In genomic region chr1:224175615-224176014, GRCh38 we compare ENCODE assay signal across 10 cellular contexts. TPM values are rescaled to one million over a fixed set of nuclear protein-coding genes. Genes with fewer than 3 reads are reported as not detected.
DNase-seq lines count a peak whose midpoint lies in the region; ATAC-seq lines count a peak whose summit lies in the region.
"Had no signal": no experiment of that assay in that cellular context is flagged by ENCODE, and none has a peak within 500 bp of the region (broad histone marks: within the 10 kb centered on the region; RNA-seq: fewer than 3 reads in every experiment).

No MANE protein-coding gene starts in this region.

- no peaks in the 10 kb centered on the region for H3K9me3 ChIP-seq in iPS-18c (ENCODE audit: control insufficient read depth, insufficient read depth, low read length)
- no peaks in the 10 kb centered on the region for H3K9me3 ChIP-seq in effector memory CD4-positive, alpha-beta T cell (ENCODE audit: control insufficient read depth, low read length)

- H3K27ac ChIP-seq in effector memory CD4-positive, alpha-beta T cell (ENCODE audit: insufficient read depth, low read length, poor library complexity, severe bottlenecking): no peak overlapping the region

- peak overlapping the region; percentile 24; the same call in 1 of the 2 replicates for H3K4me3 ChIP-seq in iPS-18c (ENCODE audit: insufficient read depth, low read depth, low read length)
- H3K4me3 ChIP-seq in effector memory CD4-positive, alpha-beta T cell (ENCODE audit: insufficient read depth, low read depth, low read length, poor library complexity, severe bottlenecking): no peak overlapping the region

- peak; percentile 54 for ATAC-seq in activated naive CD8-positive, alpha-beta T cell treated with anti-CD3 and anti-CD28 coated beads, Interleukin-2, amount 10 ng/mL, durations not matched to agents 7 days and 5 days (ENCODE audit: low read depth)
- ATAC-seq in stimulated activated memory B cell treated with anti-CD40 and anti-IgM and Interleukin-4, amounts not matched to agents 10 μg/mL and 1 μg/mL and 100 μg/mL, for 72 hours: no peak
- no peak for ATAC-seq in HG03342 (IDR thresholded peaks at IDR 0.05; ENCODE audit: unreplicated experiment)
- ATAC-seq in GM18498 (IDR thresholded peaks at IDR 0.05; ENCODE audit: unreplicated experiment): no peak

- peaks cover under 1% of the 10 kb centered on the region for H3K4me1 ChIP-seq in effector memory CD4-positive, alpha-beta T cell (ENCODE audit: control insufficient read depth, insufficient read depth, low read length, poor library complexity, severe bottlenecking)

- peak overlapping the region; percentile 61 for H3K27ac Mint-ChIP-seq in activated naive CD8-positive, alpha-beta T cell treated with anti-CD3 and anti-CD28 coated beads, Interleukin-2, amount 10 ng/mL, durations not matched to agents 7 days and 5 days
- H3K27ac Mint-ChIP-seq in stimulated activated memory B cell treated with anti-CD40 and anti-IgM and Interleukin-4, amounts not matched to agents 10 μg/mL and 1 μg/mL and 100 μg/mL, for 72 hours: no peak overlapping the region

- DNase-seq in NCI-H1105 (lab: John Stamatoyannopoulos, UW) (peak; percentile 37), NCI-H1105 treated with DMSO at 0.1 percent for 48 hours (lab: John Stamatoyannopoulos, UW) (no peak)
- DNase-seq in activated naive CD8-positive, alpha-beta T cell treated with anti-CD3 and anti-CD28 coated beads, Interleukin-2, amount 10 ng/mL, durations not matched to agents 7 days and 5 days: no peak
- DNase-seq in effector memory CD4-positive, alpha-beta T cell: no peak
- DNase-seq: 8988T; central memory CD4-positive, alpha-beta T cell had no signal

- H3K4me3 Mint-ChIP-seq in activated naive CD8-positive, alpha-beta T cell treated with anti-CD3 and anti-CD28 coated beads, Interleukin-2, amount 10 ng/mL, durations not matched to agents 7 days and 5 days: peak overlapping the region; percentile 56
- peak overlapping the region; percentile 20 for H3K4me3 Mint-ChIP-seq in stimulated activated memory B cell treated with anti-CD40 and anti-IgM and Interleukin-4, amounts not matched to agents 10 μg/mL and 1 μg/mL and 100 μg/mL, for 72 hours

- H3K27me3 Mint-ChIP-seq in activated naive CD8-positive, alpha-beta T cell treated with anti-CD3 and anti-CD28 coated beads, Interleukin-2, amount 10 ng/mL, durations not matched to agents 7 days and 5 days: peaks cover 10% of the 10 kb centered on the region
- H3K27me3 Mint-ChIP-seq in stimulated activated memory B cell treated with anti-CD40 and anti-IgM and Interleukin-4, amounts not matched to agents 10 μg/mL and 1 μg/mL and 100 μg/mL, for 72 hours: no peaks in the 10 kb centered on the region

- POLR2A ChIA-PET in activated naive CD8-positive, alpha-beta T cell treated with anti-CD3 and anti-CD28 coated beads, Interleukin-2, amount 10 ng/mL, durations not matched to agents 7 days and 5 days (lab: Charles Lee): no interaction called here

- no peaks in the 10 kb centered on the region for H3K36me3 ChIP-seq in effector memory CD4-positive, alpha-beta T cell (ENCODE audit: control insufficient read depth, insufficient read depth, low read length)

- peaks cover 14% of the 10 kb centered on the region for H3K4me1 Mint-ChIP-seq in activated naive CD8-positive, alpha-beta T cell treated with anti-CD3 and anti-CD28 coated beads, Interleukin-2, amount 10 ng/mL, durations not matched to agents 7 days and 5 days
- peaks cover 22% of the 10 kb centered on the region for H3K4me1 Mint-ChIP-seq in stimulated activated memory B cell treated with anti-CD40 and anti-IgM and Interleukin-4, amounts not matched to agents 10 μg/mL and 1 μg/mL and 100 μg/mL, for 72 hours

- H3K36me3 Mint-ChIP-seq in activated naive CD8-positive, alpha-beta T cell treated with anti-CD3 and anti-CD28 coated beads, Interleukin-2, amount 10 ng/mL, durations not matched to agents 7 days and 5 days: peaks cover 9% of the 10 kb centered on the region
- peaks cover 10% of the 10 kb centered on the region for H3K36me3 Mint-ChIP-seq in stimulated activated memory B cell treated with anti-CD40 and anti-IgM and Interleukin-4, amounts not matched to agents 10 μg/mL and 1 μg/mL and 100 μg/mL, for 72 hours

- H3K9me3 Mint-ChIP-seq in activated naive CD8-positive, alpha-beta T cell treated with anti-CD3 and anti-CD28 coated beads, Interleukin-2, amount 10 ng/mL, durations not matched to agents 7 days and 5 days: peaks cover 6% of the 10 kb centered on the region
- no peaks in the 10 kb centered on the region for H3K9me3 Mint-ChIP-seq in stimulated activated memory B cell treated with anti-CD40 and anti-IgM and Interleukin-4, amounts not matched to agents 10 μg/mL and 1 μg/mL and 100 μg/mL, for 72 hours

- no peaks in the 10 kb centered on the region for H3K27me3 ChIP-seq in effector memory CD4-positive, alpha-beta T cell (replicated peaks; ENCODE audit: control insufficient read depth, insufficient read depth, low read length, poor library complexity, severe bottlenecking)

RNA-seq across cellular contexts. Expression of gene DEGS1, which starts 7.4 kb away (rescaled TPM):
- 10 to 100 TPM; 63.8 to 65.8 TPM for total RNA-seq in activated naive CD8-positive, alpha-beta T cell treated with anti-CD3 and anti-CD28 coated beads, Interleukin-2, amount 10 ng/mL, durations not matched to agents 7 days and 5 days
